10 cellular contexts compared by ENCODE assay signal in the genomic region with DNA sequence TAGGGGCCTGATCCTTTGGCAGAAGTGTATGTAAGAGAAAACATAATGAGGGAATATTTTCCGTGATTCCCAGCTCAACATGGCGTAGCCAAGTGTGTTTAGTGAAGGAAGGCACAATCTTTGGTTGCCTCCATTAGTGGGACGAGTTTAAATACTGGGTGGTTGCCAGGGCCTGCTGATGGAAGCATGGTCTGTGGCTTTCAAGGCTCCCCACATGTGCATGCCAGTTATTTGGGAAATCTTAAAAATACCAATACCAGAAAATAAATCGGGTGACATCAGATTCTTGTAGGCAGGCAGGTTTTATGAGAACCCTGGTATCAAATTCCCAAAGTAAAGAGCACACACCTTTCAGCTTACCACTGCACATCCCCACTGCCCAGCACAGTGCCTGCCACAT. TPM values are rescaled to one million over a fixed set of nuclear protein-coding genes. Genes with fewer than 3 reads are reported as not detected.
DNase-seq lines count a peak whose midpoint lies in the region; TF ChIP-seq lines count a peak whose summit lies in the region.
"Had no signal": no experiment of that assay in that cellular context is flagged by ENCODE, and none has a peak within 500 bp of the region (broad histone marks: within the 10 kb centered on the region; RNA-seq: fewer than 3 reads in every experiment).

No MANE protein-coding gene starts in this region.

- H3K9ac ChIP-seq in mammary epithelial cell (ENCODE audit: insufficient read depth, low read length), result no peak overlapping the region

- H3K4me1 ChIP-seq in breast epithelium, result peaks cover 4 to 5% of the 10 kb centered on the region in 2 donors
- H3K4me1 ChIP-seq in mammary epithelial cell (ENCODE audit: insufficient read depth, low read length), result peaks cover 17% of the 10 kb centered on the region
- peaks cover 52 to 90% (median 54%) of the 10 kb centered on the region in 4 donors for H3K4me1 ChIP-seq in stomach
- peaks cover 4% of the 10 kb centered on the region for H3K4me1 ChIP-seq in ovary (ENCODE audit: insufficient read depth)

- no TSS peak for BruUV-seq in mammary epithelial cell (replicated peaks; lab: Mats Ljungman, UMichigan)

- H3K27ac Mint-ChIP-seq in activated CD4-positive, alpha-beta memory T cell treated with anti-CD3 and anti-CD28 coated beads, Interleukin-2, amount 10 ng/mL, durations not matched to agents 7 days and 5 days, result peak overlapping the region; percentile 2
- peak overlapping the region; percentile 58 to 99 (median 86) for H3K27ac Mint-ChIP-seq in immature natural killer cell

- H3K4me3 ChIP-seq in breast epithelium, result no peak overlapping the region
- no peak overlapping the region for H3K4me3 ChIP-seq in mammary epithelial cell (replicated peaks in 1 of 3; ENCODE audit: insufficient read depth in 1 of 3, low read depth in 2 of 3, low read length in 3 of 3)
- no peak overlapping the region for H3K4me3 ChIP-seq in stomach
- no peak overlapping the region for H3K4me3 ChIP-seq in ovary
- H3K4me3 ChIP-seq: SK-N-MC had no signal

- H3K36me3 ChIP-seq in breast epithelium (peaks cover 4% of the 10 kb centered on the region), mammary epithelial cell (ENCODE audit: insufficient read depth, low read length) (peaks cover 50% of the 10 kb centered on the region), stomach (peaks cover 54 to 68% (median 59%) of the 10 kb centered on the region in 4 donors), ovary (no peaks in the 10 kb centered on the region)

- 93% methylated on average over 4 of the region's 4 CpGs for WGBS in mammary epithelial cell (ENCODE audit: low coverage, missing lambda C conversion rate)
- 79 to 87% (median 83%) methylated on average over 4 of the region's 4 CpGs for WGBS in stomach, 5 donors
- 81 to 86% (median 82%) methylated on average over 4 of the region's 4 CpGs for WGBS in ovary, 3 donors

- H3K4me3 Mint-ChIP-seq in activated CD4-positive, alpha-beta memory T cell treated with anti-CD3 and anti-CD28 coated beads, Interleukin-2, amount 10 ng/mL, durations not matched to agents 7 days and 5 days, result no peak overlapping the region
- H3K4me3 Mint-ChIP-seq in immature natural killer cell, result peak overlapping the region; percentile 4 to 64 (median 55)

- H3K27ac ChIP-seq in breast epithelium, result peak overlapping the region; percentile 34 to 83
- no peak overlapping the region for H3K27ac ChIP-seq in mammary epithelial cell (ENCODE audit: insufficient read depth, low read depth, low read length)
- H3K27ac ChIP-seq in stomach, result peak overlapping the region in 3 of 5 donors; percentile 61 to 90 (median 82)
- no peak overlapping the region for H3K27ac ChIP-seq in ovary
- H3K27ac ChIP-seq: SK-N-MC had no signal

- dilution Hi-C loops in mammary epithelial cell (cut with HindIII; ENCODE audit: low sequenced_read_pairs), result no loop called here

- POLR2A ChIA-PET in activated CD4-positive, alpha-beta memory T cell treated with anti-CD3 and anti-CD28 coated beads, Interleukin-2, amount 10 ng/mL, durations not matched to agents 7 days and 5 days (lab: Charles Lee), result interaction anchor here (1.3 to 2.6 kb wide), 2 partner anchors 8 to 12 kb away, joined by 3 to 19 read pairs; partner anchors contain the start of gene MYL12A

- no peaks in the 10 kb centered on the region for H4K20me1 ChIP-seq in mammary epithelial cell (ENCODE audit: insufficient read depth, low read length)

- H3K27me3 Mint-ChIP-seq in activated CD4-positive, alpha-beta memory T cell treated with anti-CD3 and anti-CD28 coated beads, Interleukin-2, amount 10 ng/mL, durations not matched to agents 7 days and 5 days, result no peaks in the 10 kb centered on the region
- H3K27me3 Mint-ChIP-seq in immature natural killer cell (ENCODE audit: low read depth in 3 of 3), result no peaks in the 10 kb centered on the region

- H3K9me3 ChIP-seq in breast epithelium (no peaks in the 10 kb centered on the region), mammary epithelial cell (replicated peaks; ENCODE audit: insufficient read depth, low read length) (no peaks in the 10 kb centered on the region), stomach (no peaks in the 10 kb centered on the region), ovary (no peaks in the 10 kb centered on the region)

- in situ Hi-C loops in mammary epithelial cell (cut with MboI; ENCODE audit: low sequenced_read_pairs in 2 of 2), result loop anchor here in 1 of 2 donors (25.0 kb wide), 1 partner anchor 608 kb away; no protein-coding TSS in a partner anchor

- H3K79me2 ChIP-seq in mammary epithelial cell (ENCODE audit: insufficient read depth, low read length), result peaks cover 77% of the 10 kb centered on the region

- no peak for TF ChIP-seq CTCF in breast epithelium (IDR thresholded peaks at IDR 0.05)
- TF ChIP-seq CTCF in mammary epithelial cell (conservative IDR thresholded peaks at IDR 0.05 in 1 of 2, IDR thresholded peaks at IDR 0.05 in 1 of 2; ENCODE audit: extremely low read depth in 1 of 2, insufficient read depth in 1 of 2, low read depth in 1 of 2, low read length in 2 of 2), result no peak
- no peak for TF ChIP-seq CTCF in stomach (IDR thresholded peaks at IDR 0.05)
- no peak for TF ChIP-seq CTCF in ovary (IDR thresholded peaks at IDR 0.05)

- intact Hi-C loops in breast epithelium (cut with DNase I; ENCODE audit: low total_unique reads), result no loop called here
- intact Hi-C loops in mammary epithelial cell (cut with micrococcal nuclease), result no loop called here
- intact Hi-C loops in stomach (cut with DNase I; ENCODE audit: low total_unique reads), result no loop called here
- intact Hi-C loops in ovary (cut with DNase I), result no loop called here

- CTCF ChIA-PET in mammary epithelial cell (lab: Charles Lee; ENCODE audit: low non-redundant PET), result no interaction called here
- CTCF ChIA-PET in activated CD4-positive, alpha-beta memory T cell treated with anti-CD3 and anti-CD28 coated beads, Interleukin-2, amount 10 ng/mL, durations not matched to agents 7 days and 5 days (lab: Charles Lee), result no interaction called here

- peaks cover 85% of the 10 kb centered on the region for H3K4me1 Mint-ChIP-seq in activated CD4-positive, alpha-beta memory T cell treated with anti-CD3 and anti-CD28 coated beads, Interleukin-2, amount 10 ng/mL, durations not matched to agents 7 days and 5 days
- H3K4me1 Mint-ChIP-seq in immature natural killer cell, result peaks cover 84 to 100% of the 10 kb centered on the region in 2 donors

- no peaks in the 10 kb centered on the region for H3K9me3 Mint-ChIP-seq in activated CD4-positive, alpha-beta memory T cell treated with anti-CD3 and anti-CD28 coated beads, Interleukin-2, amount 10 ng/mL, durations not matched to agents 7 days and 5 days
- no peaks in the 10 kb centered on the region for H3K9me3 Mint-ChIP-seq in immature natural killer cell

- TF ChIP-seq POLR2A in breast epithelium (IDR thresholded peaks at IDR 0.05) (no peak), stomach (IDR thresholded peaks at IDR 0.05) (no peak), ovary (IDR thresholded peaks at IDR 0.05) (no peak)

- peaks cover 92% of the 10 kb centered on the region for H3K36me3 Mint-ChIP-seq in activated CD4-positive, alpha-beta memory T cell treated with anti-CD3 and anti-CD28 coated beads, Interleukin-2, amount 10 ng/mL, durations not matched to agents 7 days and 5 days (ENCODE audit: low read depth)
- peaks cover 45 to 65% (median 52%) of the 10 kb centered on the region in 3 donors for H3K36me3 Mint-ChIP-seq in immature natural killer cell

- no peak overlapping the region for H2AFZ ChIP-seq in mammary epithelial cell (ENCODE audit: low read depth, low read length)

- TF ChIP-seq EP300 in stomach (IDR thresholded peaks at IDR 0.05) (no peak), ovary (IDR thresholded peaks at IDR 0.05) (no peak)

- DNase-seq in breast epithelium (ENCODE audit: low spot score in 2 of 2), result no peak
- DNase-seq in mammary epithelial cell, result no peak
- DNase-seq in activated CD4-positive, alpha-beta memory T cell treated with anti-CD3 and anti-CD28 coated beads, Interleukin-2, amount 10 ng/mL, durations not matched to agents 7 days and 5 days, result no peak
- DNase-seq in immature natural killer cell, result no peak
- no peak for DNase-seq in stomach
- no peak for DNase-seq in AG08396 (ENCODE audit: low spot score)
- no peak for DNase-seq in ovary
- no peak for DNase-seq in H4 (ENCODE audit: low spot score)
- DNase-seq: central memory CD4-positive, alpha-beta T cell had no signal

- H3K27me3 ChIP-seq in breast epithelium (no peaks in the 10 kb centered on the region), mammary epithelial cell (ENCODE audit: insufficient read depth, low read length) (no peaks in the 10 kb centered on the region), stomach (no peaks in the 10 kb centered on the region), ovary (no peaks in the 10 kb centered on the region)

- no peak overlapping the region for H3K4me2 ChIP-seq in mammary epithelial cell (ENCODE audit: insufficient read depth, low read depth, low read length)

RNA-seq across cellular contexts. Expression of gene MYL12A, which starts 7.1 kb away (rescaled TPM):
- total RNA-seq in breast epithelium (100 to 1,000 TPM; 403 to 495 (median 444) TPM), mammary epithelial cell (100 to 1,000 TPM; 429 to 570 TPM), stomach (100 to 1,000 TPM; 148 to 525 (median 249) TPM), ovary (100 to 1,000 TPM; 137 to 290 (median 206) TPM)
- polyA plus RNA-seq in mammary epithelial cell (487 TPM), immature natural killer cell (1,000 to 10,000 TPM; 2,810 to 4,711 (median 3,144) TPM), stomach (100 to 1,000 TPM; 239 to 630 (median 421) TPM), ovary (100 to 1,000 TPM; 265 to 595 TPM)
- 414 TPM for polyA minus RNA-seq in mammary epithelial cell
- total RNA-seq in activated CD4-positive, alpha-beta memory T cell treated with anti-CD3 and anti-CD28 coated beads, Interleukin-2, amount 10 ng/mL, durations not matched to agents 7 days and 5 days, result 1,000 to 10,000 TPM; 1,118 to 1,119 TPM
- total RNA-seq in H4 (2014; rRNA removed; shearing (Covaris generic)), result 437 and 447 TPM in 2 replicates

RNA-seq across cellular contexts. Expression of gene MYL12B, which starts 7.2 kb away (rescaled TPM):
- total RNA-seq in breast epithelium, result 100 to 1,000 TPM; 305 to 371 (median 335) TPM
- total RNA-seq in mammary epithelial cell, result 100 to 1,000 TPM; 464 to 468 TPM
- polyA plus RNA-seq in mammary epithelial cell, result 914 TPM
- 331 TPM for polyA minus RNA-seq in mammary epithelial cell
- total RNA-seq in activated CD4-positive, alpha-beta memory T cell treated with anti-CD3 and anti-CD28 coated beads, Interleukin-2, amount 10 ng/mL, durations not matched to agents 7 days and 5 days, result 100 to 1,000 TPM; 371 to 378 TPM
- 1,000 to 10,000 TPM; 1,023 to 1,314 (median 1,183) TPM for polyA plus RNA-seq in immature natural killer cell
- 100 to 1,000 TPM in 4 of 5 donors, 10 to 100 TPM in 1; 89.2 to 329 (median 206) TPM for total RNA-seq in stomach
- 100 to 1,000 TPM; 439 to 738 (median 639) TPM for polyA plus RNA-seq in stomach
- 100 to 1,000 TPM; 165 to 279 (median 194) TPM for total RNA-seq in ovary
- 100 to 1,000 TPM; 326 to 388 TPM for polyA plus RNA-seq in ovary
- total RNA-seq in H4 (2014; rRNA removed; shearing (Covaris generic)), result 460 and 468 TPM in 2 replicates

RNA-seq across cellular contexts. Expression of gene MYOM1, which starts 35.0 kb away (rescaled TPM):
- total RNA-seq in breast epithelium (1 to 10 TPM; 3.1 to 6.9 (median 5.9) TPM), mammary epithelial cell (under 1 TPM; 0.12 to 0.50 TPM), stomach (10 to 100 TPM in 3 of 5 donors, 1 to 10 TPM in 2; 2.9 to 37.9 (median 12.3) TPM), ovary (1 to 10 TPM in 5 of 7 donors, under 1 TPM in 2; 0.69 to 7.3 (median 3.6) TPM)
- polyA plus RNA-seq in mammary epithelial cell (0.08 TPM), immature natural killer cell (1 to 10 TPM in 1 of 3 donors, under 1 TPM in 1, not detected in 1; 0.72 to 1.2 TPM), stomach (1 to 10 TPM; 1.2 to 2.9 (median 1.4) TPM), ovary (10 to 100 TPM in 1 of 2 donors, 1 to 10 TPM in 1; 3.2 to 21.0 TPM)
- not detected for polyA minus RNA-seq in mammary epithelial cell
- 1 to 10 TPM; 1.7 to 2.4 TPM for total RNA-seq in activated CD4-positive, alpha-beta memory T cell treated with anti-CD3 and anti-CD28 coated beads, Interleukin-2, amount 10 ng/mL, durations not matched to agents 7 days and 5 days
- 0.02 TPM in 1 of 2 replicates, not detected in the other for total RNA-seq in H4 (2014; rRNA removed; shearing (Covaris generic))

Comparison
In these comparisons a context has a peak if more than half of its experiments do, and no peak if none do; other contexts are left out.
1. H3K27ac ChIP-seq: peak in breast epithelium (2 of 2) and stomach (3 of 5); none in mammary epithelial cell (single experiment) and ovary (0 of 2).